In genomic region chr9:5838884-5839571, GRCh38 we compare ENCODE assay signal across 1 cellular context.
TF ChIP-seq lines count a peak whose summit lies in the region.

No MANE protein-coding gene starts in this region.

TF ChIP-seq in K562, 482 proteins besides CTCF, POLR2A, EP300 and RAD21 (continued from another document and continues in another):
- TF ChIP-seq MTA3 (IDR thresholded peaks at IDR 0.05; ENCODE audit: borderline replicate concordance) (0 out of 2 replicates have a peak, but pooled peaks have one; percentile 34), MEIS2 (IDR thresholded peaks at IDR 0.05; ENCODE audit: partially characterized antibody) (peak; percentile 10), NR2C1 (IDR thresholded peaks at IDR 0.05) (peak; percentile 54), NR2C1 (tag; IDR thresholded peaks at IDR 0.05) (peak; percentile 58), ARNT (IDR thresholded peaks at IDR 0.05) (peak in 1 of 2 experiments; percentile 61; a peak in 1 of 4 replicates), MYC (IDR thresholded peaks at IDR 0.05; ENCODE audit: low read depth, low read length) (0 out of 2 replicates have a peak, but pooled peaks have one; percentile 25), MYC (CRISPR knock-in tag; IDR thresholded peaks at IDR 0.05; ENCODE audit: borderline replicate concordance, low read depth) (no peak), ZBTB11 (CRISPR knock-in tag; IDR thresholded peaks at IDR 0.05) (peak in 1 of 3 experiments; percentile 87; a peak in 2 of 6 replicates), MNT (conservative IDR thresholded peaks at IDR 0.05) (0 out of 4 replicates have a peak, but pooled peaks of 1 of the 2 experiments have one; percentile 32), ZNF609 (CRISPR knock-in tag; IDR thresholded peaks at IDR 0.05; ENCODE audit: borderline replicate concordance) (no peak), L3MBTL2 (IDR thresholded peaks at IDR 0.05) (peak; percentile 31; the same call in 1 of the 2 replicates), SMAD4 (CRISPR knock-in tag; conservative IDR thresholded peaks at IDR 0.05) (0 out of 2 replicates have a peak, but pooled peaks have one; percentile 11), MAFF (IDR thresholded peaks at IDR 0.05; ENCODE audit: low read length) (peak; percentile 97), PHF8 (IDR thresholded peaks at IDR 0.05; ENCODE audit: borderline replicate concordance, low read length) (no peak), ATF3 (IDR thresholded peaks at IDR 0.05) (peak; percentile 71), ATF3 (CRISPR knock-in tag; conservative IDR thresholded peaks at IDR 0.05) (no peak), TCF7 (IDR thresholded peaks at IDR 0.05; ENCODE audit: borderline replicate concordance) (no peak), C11orf30 (IDR thresholded peaks at IDR 0.05; ENCODE audit: low read depth) (peak; percentile 98), GABPB1 (CRISPR knock-in tag; IDR thresholded peaks at IDR 0.05) (peak; percentile 45; the same call in 1 of the 2 replicates), MAFK (IDR thresholded peaks at IDR 0.05; ENCODE audit: low read length) (peak; percentile 95), ZNF592 (IDR thresholded peaks at IDR 0.05) (peak; percentile 77; the same call in 1 of the 2 replicates), ZEB2 (IDR thresholded peaks at IDR 0.05) (0 out of 2 replicates have a peak, but pooled peaks have one; percentile 40), FUS (optimal IDR thresholded peaks at IDR 0.05; ENCODE audit: low read depth, low read length) (no peak), MXI1 (IDR thresholded peaks at IDR 0.05; ENCODE audit: low read depth, low read length) (0 out of 2 replicates have a peak, but pooled peaks have one; percentile 11), ZBTB40 (IDR thresholded peaks at IDR 0.05) (peak; percentile 70), ZBTB40 (CRISPR knock-in tag; IDR thresholded peaks at IDR 0.05) (no peak), PHTF2 (CRISPR knock-in tag; IDR thresholded peaks at IDR 0.05) (no peak)
